In genomic region chr4:3221996-3222395, GRCh38 we compare ENCODE assay signal across 24 cellular contexts. TPM values are rescaled to one million over a fixed set of nuclear protein-coding genes. Genes with fewer than 3 reads are reported as not detected.
DNase-seq lines count a peak whose midpoint lies in the region; ATAC-seq and TF ChIP-seq lines count a peak whose summit lies in the region.
"Had no signal": no experiment of that assay in that cellular context is flagged by ENCODE, and none has a peak within 500 bp of the region (broad histone marks: within the 10 kb centered on the region; RNA-seq: fewer than 3 reads in every experiment).

No MANE protein-coding gene starts in this region.

- H3K9ac ChIP-seq in endodermal cell (ENCODE audit: extremely low read depth, low read length, poor library complexity, severe bottlenecking) (no peak overlapping the region), PC-3 (ENCODE audit: low read length) (no peak overlapping the region)

- BruUV-seq in PC-3 (replicated peaks; lab: Mats Ljungman, UMichigan): no TSS peak

- H3K4me1 Mint-ChIP-seq in endodermal cell (no peaks in the 10 kb centered on the region), nephron progenitor cell (no peaks in the 10 kb centered on the region)
- H3K4me1 Mint-ChIP-seq: GM23338 had no signal

- H3K9me3 Mint-ChIP-seq in endodermal cell: no peaks in the 10 kb centered on the region
- H3K9me3 Mint-ChIP-seq in nephron progenitor cell: no peaks in the 10 kb centered on the region
- H3K9me3 Mint-ChIP-seq: CD8-positive, alpha-beta T cell; GM23338 had no signal

- H3K4me1 ChIP-seq in endodermal cell (ENCODE audit: control insufficient read depth, insufficient read depth, low read length) (no peaks in the 10 kb centered on the region), upper lobe of right lung (peaks cover 17% of the 10 kb centered on the region), PC-3 (ENCODE audit: insufficient read depth, low read length) (no peaks in the 10 kb centered on the region)

- H3K36me3 ChIP-seq in endodermal cell (ENCODE audit: control insufficient read depth, insufficient read depth, low read length) (peaks cover 93% of the 10 kb centered on the region), upper lobe of right lung (peaks cover 85% of the 10 kb centered on the region), PC-3 (ENCODE audit: low read depth, low read length) (no peaks in the 10 kb centered on the region)

- intact Hi-C loops in left cardiac atrium (cut with DNase I) (no loop called here), Right ventricle myocardium superior (cut with DNase I) (no loop called here), upper lobe of right lung (cut with DNase I) (no loop called here), PC-3 (cut with micrococcal nuclease) (no loop called here)

- H3K4me3 Mint-ChIP-seq in endodermal cell: no peak overlapping the region
- H3K4me3 Mint-ChIP-seq in nephron progenitor cell: no peak overlapping the region
- H3K4me3 Mint-ChIP-seq: CD8-positive, alpha-beta T cell; GM23338 had no signal

- no peaks in the 10 kb centered on the region for H3K79me2 ChIP-seq in PC-3 (ENCODE audit: low read length)

- no peak overlapping the region for H2AFZ ChIP-seq in PC-3 (ENCODE audit: low read length)
- H2AFZ ChIP-seq: GM23338 had no signal

- POLR2A ChIA-PET in PC-3 (lab: Charles Lee; ENCODE audit: unreplicated experiment): no interaction called here

- 91 to 94% methylated on average over 12 of the region's 12 CpGs for WGBS in endodermal cell (ENCODE audit: insufficient coverage in 1 of 2, insufficient read length in 1 of 2), 2 experiments

- H3K27me3 ChIP-seq in endodermal cell (ENCODE audit: control insufficient read depth, insufficient read depth, low read length, poor library complexity, severe bottlenecking): no peaks in the 10 kb centered on the region
- H3K27me3 ChIP-seq in upper lobe of right lung: no peaks in the 10 kb centered on the region
- no peaks in the 10 kb centered on the region for H3K27me3 ChIP-seq in PC-3 (ENCODE audit: low read length)

- H3K36me3 Mint-ChIP-seq in endodermal cell (ENCODE audit: low read depth) (peaks cover 81% of the 10 kb centered on the region), nephron progenitor cell (ENCODE audit: low read depth) (peaks cover 46% of the 10 kb centered on the region)

- TF ChIP-seq CTCF in endodermal cell (conservative IDR thresholded peaks at IDR 0.05): no peak
- TF ChIP-seq CTCF in nephron progenitor cell (IDR thresholded peaks at IDR 0.05): no peak
- no peak for TF ChIP-seq CTCF in upper lobe of right lung (IDR thresholded peaks at IDR 0.05)
- TF ChIP-seq CTCF in PC-3 (conservative IDR thresholded peaks at IDR 0.05; ENCODE audit: low read depth, low read length): no peak

- peak overlapping the region; percentile 17 for H3K27ac Mint-ChIP-seq in endodermal cell
- peak overlapping the region; percentile 77 for H3K27ac Mint-ChIP-seq in nephron progenitor cell
- H3K27ac Mint-ChIP-seq: CD8-positive, alpha-beta T cell; GM23338 had no signal

- ATAC-seq in left cardiac atrium (no peak), Right ventricle myocardium superior (ENCODE audit: poor library complexity) (no peak), upper lobe of right lung (no peak), PC-3 (no peak), GM18520 (IDR thresholded peaks at IDR 0.05; ENCODE audit: unreplicated experiment) (no peak)
- ATAC-seq: CD8-positive, alpha-beta T cell; GM23338 had no signal

- H4K20me1 ChIP-seq in PC-3 (ENCODE audit: low read length): no peaks in the 10 kb centered on the region

- CTCF ChIA-PET in PC-3 (lab: Charles Lee): no interaction called here

- H3K27ac ChIP-seq in endodermal cell (ENCODE audit: low read depth, low read length): no peak overlapping the region
- H3K27ac ChIP-seq in upper lobe of right lung: no peak overlapping the region
- H3K27ac ChIP-seq in PC-3 (ENCODE audit: low read length): no peak overlapping the region

- H3K4me3 ChIP-seq in endodermal cell (ENCODE audit: low read length): no peak overlapping the region
- no peak overlapping the region for H3K4me3 ChIP-seq in upper lobe of right lung
- no peak overlapping the region for H3K4me3 ChIP-seq in PC-3 (ENCODE audit: low read length)
- H3K4me3 ChIP-seq: GM23338 had no signal

- H3K4me2 ChIP-seq in PC-3 (ENCODE audit: low read length): no peak overlapping the region
- H3K4me2 ChIP-seq: GM23338 had no signal

- no peaks in the 10 kb centered on the region for H3K9me2 ChIP-seq in PC-3 (replicated peaks; ENCODE audit: low read length)

- DNase-seq in left cardiac atrium: peak; percentile 5
- DNase-seq in Right ventricle myocardium superior: no peak
- DNase-seq in endodermal cell: no peak
- no peak for DNase-seq in nephron progenitor cell
- DNase-seq in upper lobe of right lung: peak; percentile 48
- DNase-seq in PC-3: no peak
- DNase-seq in activated effector memory CD4-positive, alpha-beta T cell treated with anti-CD3 and anti-CD28 coated beads, Interleukin-2, amount 50 U/mL, for 16 hours: no peak
- DNase-seq: AML-193; C1 segment of cervical spinal cord; CD8-positive, alpha-beta T cell; DMS153; HCEC 1CT; Karpas-422; MV-4-11; NCI-H1105 treated with DMSO at 0.1 percent for 48 hours; NCI-H1694; NCI-H2081; NCI-H2171; NCI-H524 treated with DMSO at 0.1 percent for 48 hours; NCI-H82; OCI-M1; SIG-M5 had no signal

- H3K9me3 ChIP-seq in endodermal cell (ENCODE audit: control insufficient read depth, low read length): no peaks in the 10 kb centered on the region
- no peaks in the 10 kb centered on the region for H3K9me3 ChIP-seq in upper lobe of right lung
- H3K9me3 ChIP-seq in PC-3 (ENCODE audit: low read length): no peaks in the 10 kb centered on the region

- H3K27me3 Mint-ChIP-seq in endodermal cell (ENCODE audit: insufficient read depth): no peaks in the 10 kb centered on the region
- peaks cover 5% of the 10 kb centered on the region for H3K27me3 Mint-ChIP-seq in nephron progenitor cell (ENCODE audit: low read depth, poor library complexity)

- H3F3A ChIP-seq in PC-3 (ENCODE audit: low read length, unreplicated experiment): no peaks in the 10 kb centered on the region

RNA-seq across cellular contexts. Expression of gene MSANTD1, which starts 27.0 kb away (rescaled TPM):
- total RNA-seq in left cardiac atrium: under 1 TPM; 0.41 to 0.42 TPM
- 0.54 TPM for total RNA-seq in Right ventricle myocardium superior
- 1 to 10 TPM in 1 of 2 donors, under 1 TPM in 1; 1.00 to 2.5 TPM for total RNA-seq in endodermal cell
- polyA plus RNA-seq in endodermal cell (2013, experiment 1 of 2): 0.32 TPM
- polyA plus RNA-seq in endodermal cell (2013, experiment 2 of 2): 0.41 TPM
- total RNA-seq in upper lobe of right lung: 1.0 TPM
- 0.77 and 1.3 TPM in 2 replicates for total RNA-seq in PC-3 (2014; rRNA removed)

Comparison
In these comparisons a context has a peak if more than half of its experiments do, and no peak if none do; other contexts are left out.
1. DNase-seq: peak in left cardiac atrium (single experiment) and upper lobe of right lung (single experiment); none in Right ventricle myocardium superior (single experiment), endodermal cell (single experiment), nephron progenitor cell (single experiment), PC-3 (single experiment) and activated effector memory CD4-positive, alpha-beta T cell treated with anti-CD3 and anti-CD28 coated beads, Interleukin-2, amount 50 U/mL, for 16 hours (single experiment).